Comparison of ENCODE assay signal across 9 cellular contexts in the genomic region with DNA sequence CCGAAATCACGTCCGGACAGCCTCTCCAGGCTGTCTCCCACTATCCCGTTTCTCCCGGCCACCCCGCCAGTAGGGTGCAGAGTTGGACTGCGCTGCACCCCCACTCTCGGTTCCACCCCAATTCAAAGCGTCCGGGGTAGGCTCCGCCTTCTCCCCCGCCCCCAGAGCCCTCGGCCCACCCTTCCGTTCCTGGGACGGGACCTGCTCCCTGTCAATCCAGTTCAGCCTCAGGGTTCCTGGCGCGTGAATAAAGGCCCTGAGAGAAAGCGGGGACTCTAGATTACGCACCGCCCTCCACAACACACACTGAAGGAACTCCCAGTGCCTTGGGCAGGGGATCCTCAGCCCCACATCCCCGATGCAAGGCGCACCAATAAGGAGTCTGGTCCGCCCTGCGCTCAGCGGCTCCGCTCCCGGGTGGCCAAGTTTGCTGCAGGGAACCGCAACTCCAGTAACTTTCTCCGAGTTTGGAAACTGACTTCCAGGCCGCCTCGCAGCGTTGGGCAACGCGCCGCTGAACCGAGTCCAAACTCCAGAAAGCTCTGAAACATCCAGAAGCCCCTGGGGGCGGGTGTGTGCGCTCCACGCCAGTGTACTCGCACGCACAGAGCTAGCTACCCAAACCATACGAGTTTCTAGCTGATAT. TPM values are rescaled to one million over a fixed set of nuclear protein-coding genes. Genes with fewer than 3 reads are reported as not detected.
DNase-seq lines count a peak whose midpoint lies in the region; ATAC-seq, FAIRE-seq and TF ChIP-seq lines count a peak whose summit lies in the region.
"Had no signal": no experiment of that assay in that cellular context is flagged by ENCODE, and none has a peak within 500 bp of the region (broad histone marks: within the 10 kb centered on the region; RNA-seq: fewer than 3 reads in every experiment).

No MANE protein-coding gene starts in this region.

- peaks cover 16% of the 10 kb centered on the region for H3K27me3 Mint-ChIP-seq in endothelial cell (ENCODE audit: unreplicated experiment)

- ATAC-seq in lower lobe of right lung (peak; percentile 93 to 94), thoracic aorta (ENCODE audit: insufficient number of reproducible peaks, low FRiP score, low read depth) (peak; percentile 62), HG03439 (IDR thresholded peaks at IDR 0.05; ENCODE audit: unreplicated experiment) (no peak)

- H3K4me1 ChIP-seq in lower lobe of right lung: peaks cover 4% of the 10 kb centered on the region
- H3K4me1 ChIP-seq in thoracic aorta (ENCODE audit: control insufficient read depth in 1 of 2, low read depth in 2 of 2): peaks cover 0 to 36% of the 10 kb centered on the region in 2 donors

- peak overlapping the region; percentile 92 for H3K27ac Mint-ChIP-seq in endothelial cell (ENCODE audit: unreplicated experiment)
- H3K27ac Mint-ChIP-seq: CD4-positive, CD25-positive, alpha-beta regulatory T cell had no signal

- H3K4me3 ChIP-seq in lower lobe of right lung: peak overlapping the region; percentile 70
- H3K4me3 ChIP-seq in thoracic aorta: peak overlapping the region; percentile 93

- TF ChIP-seq CTCF in endothelial cell (IDR thresholded peaks at IDR 0.05; ENCODE audit: unreplicated experiment) (no peak), lower lobe of right lung (IDR thresholded peaks at IDR 0.05) (peak; percentile 33), thoracic aorta (IDR thresholded peaks at IDR 0.05) (peak; percentile 11)

- intact Hi-C loops in lower lobe of right lung (cut with DNase I): no loop called here

- DNase-seq in NCI-H2081 (lab: John Stamatoyannopoulos, UW): peak; percentile 3 to 31
- no peak for DNase-seq in NCI-H2081 treated with DMSO at 0.1 percent for 48 hours (lab: John Stamatoyannopoulos, UW)
- peak; percentile 87 for DNase-seq in RCC 7860 (ENCODE audit: low spot score)
- peak; percentile 80 for DNase-seq in endothelial cell (ENCODE audit: low spot score)
- DNase-seq in lower lobe of right lung: peak; percentile 90
- DNase-seq in thoracic aorta (ENCODE audit: low spot score): peak; percentile 60
- DNase-seq in activated CD4-positive, CD25-positive, alpha-beta regulatory T cell treated with anti-CD3 and anti-CD28 coated beads, Interleukin-2, amount 50 U/mL, for 72 hours: no peak

- H3K4me1 Mint-ChIP-seq in endothelial cell (ENCODE audit: unreplicated experiment): peaks cover 56% of the 10 kb centered on the region

- H3K9me3 ChIP-seq in lower lobe of right lung (no peaks in the 10 kb centered on the region), thoracic aorta (no peaks in the 10 kb centered on the region)

- peak overlapping the region; percentile 99 for H3K4me3 Mint-ChIP-seq in endothelial cell (ENCODE audit: unreplicated experiment)

- peaks cover 58% of the 10 kb centered on the region for H3K36me3 Mint-ChIP-seq in endothelial cell (ENCODE audit: low read depth, unreplicated experiment)
- H3K36me3 Mint-ChIP-seq: CD4-positive, CD25-positive, alpha-beta regulatory T cell had no signal

- H3K9me3 Mint-ChIP-seq in endothelial cell (ENCODE audit: unreplicated experiment): no peaks in the 10 kb centered on the region

- H3K36me3 ChIP-seq in lower lobe of right lung (peaks cover 4% of the 10 kb centered on the region), thoracic aorta (no peaks in the 10 kb centered on the region)

- peak overlapping the region; percentile 95 for H3K27ac ChIP-seq in lower lobe of right lung
- H3K27ac ChIP-seq in thoracic aorta: peak overlapping the region; percentile 99

- H3K27me3 ChIP-seq in lower lobe of right lung (ENCODE audit: low read depth) (no peaks in the 10 kb centered on the region), thoracic aorta (replicated peaks; ENCODE audit: insufficient read depth) (no peaks in the 10 kb centered on the region)

- FAIRE-seq in RCC 7860 (lab: Jason Lieb, UNC): peak; percentile 79

RNA-seq across cellular contexts. Expression of gene ADAMTS9, which starts 1.9 kb away (rescaled TPM):
- total RNA-seq in endothelial cell (ENCODE audit: unreplicated experiment): 261 TPM
- 11.7 TPM for total RNA-seq in lower lobe of right lung
- 100 to 1,000 TPM; 104 to 420 TPM for total RNA-seq in thoracic aorta

Comparison
In these comparisons a context has a peak if more than half of its experiments do, and no peak if none do; other contexts are left out.
1. DNase-seq: peak in NCI-H2081 (2 of 2), RCC 7860 (single experiment), endothelial cell (single experiment), lower lobe of right lung (single experiment) and thoracic aorta (single experiment); none in NCI-H2081 treated with DMSO at 0.1 percent for 48 hours (single experiment) and activated CD4-positive, CD25-positive, alpha-beta regulatory T cell treated with anti-CD3 and anti-CD28 coated beads, Interleukin-2, amount 50 U/mL, for 72 hours (single experiment).